Comparison of ENCODE assay signal across 8 cellular contexts in genomic region chr10:21519327-21519933, GRCh38. TPM values are rescaled to one million over a fixed set of nuclear protein-coding genes. Genes with fewer than 3 reads are reported as not detected.
DNase-seq lines count a peak whose midpoint lies in the region; ATAC-seq and TF ChIP-seq lines count a peak whose summit lies in the region.

No MANE protein-coding gene starts in this region.

- intact Hi-C loops in left lung (cut with DNase I) (no loop called here), testis (cut with DNase I; ENCODE audit: low total_unique reads) (no loop called here)

- CTCF ChIA-PET in activated CD4-positive, alpha-beta T cell treated with anti-CD3 and anti-CD28 coated beads, Interleukin-2, amount 10 ng/mL, durations not matched to agents 7 days and 5 days (lab: Charles Lee): interaction anchor here (1.7 kb wide), 1 partner anchor 23 kb away, joined by 9 read pairs; no protein-coding TSS in a partner anchor

- 1 to 6% methylated on average over 11 of the region's 11 CpGs for WGBS in testis, 2 donors

- peaks cover 3% of the 10 kb centered on the region for H3K36me3 Mint-ChIP-seq in activated CD4-positive, alpha-beta T cell treated with anti-CD3 and anti-CD28 coated beads, Interleukin-2, amount 10 ng/mL, durations not matched to agents 7 days and 5 days (ENCODE audit: low read depth)
- H3K36me3 Mint-ChIP-seq in activated naive CD8-positive, alpha-beta T cell treated with anti-CD3 and anti-CD28 coated beads, Interleukin-2, amount 50 U/mL, for 24 hours (ENCODE audit: low read depth): no peaks in the 10 kb centered on the region

- H3K27me3 ChIP-seq in left lung (peaks cover 0 to 66% of the 10 kb centered on the region in 2 donors), testis (no peaks in the 10 kb centered on the region)

- peaks cover 64% of the 10 kb centered on the region for H3K27me3 Mint-ChIP-seq in activated CD4-positive, alpha-beta T cell treated with anti-CD3 and anti-CD28 coated beads, Interleukin-2, amount 10 ng/mL, durations not matched to agents 7 days and 5 days
- H3K27me3 Mint-ChIP-seq in activated naive CD8-positive, alpha-beta T cell treated with anti-CD3 and anti-CD28 coated beads, Interleukin-2, amount 50 U/mL, for 24 hours: peaks cover 75% of the 10 kb centered on the region

- no peaks in the 10 kb centered on the region for H3K9me3 Mint-ChIP-seq in activated CD4-positive, alpha-beta T cell treated with anti-CD3 and anti-CD28 coated beads, Interleukin-2, amount 10 ng/mL, durations not matched to agents 7 days and 5 days
- H3K9me3 Mint-ChIP-seq in activated naive CD8-positive, alpha-beta T cell treated with anti-CD3 and anti-CD28 coated beads, Interleukin-2, amount 50 U/mL, for 24 hours: no peaks in the 10 kb centered on the region

- H3K36me3 ChIP-seq in left lung (no peaks in the 10 kb centered on the region), testis (ENCODE audit: low read depth, missing control alignments) (no peaks in the 10 kb centered on the region)

- peak overlapping the region; percentile 70 for H3K4me3 Mint-ChIP-seq in activated CD4-positive, alpha-beta T cell treated with anti-CD3 and anti-CD28 coated beads, Interleukin-2, amount 10 ng/mL, durations not matched to agents 7 days and 5 days
- peak overlapping the region; percentile 81 for H3K4me3 Mint-ChIP-seq in activated naive CD8-positive, alpha-beta T cell treated with anti-CD3 and anti-CD28 coated beads, Interleukin-2, amount 50 U/mL, for 24 hours

- peak overlapping the region; percentile 61 to 82 for H3K27ac ChIP-seq in left lung
- peak overlapping the region; percentile 84 to 88 for H3K27ac ChIP-seq in testis

- H3K9me3 ChIP-seq in left lung (no peaks in the 10 kb centered on the region), testis (no peaks in the 10 kb centered on the region)

- no peak for DNase-seq in activated CD4-positive, alpha-beta T cell treated with anti-CD3 and anti-CD28 coated beads, Interleukin-2, amount 10 ng/mL, durations not matched to agents 7 days and 5 days
- no peak for DNase-seq in activated CD4-positive, alpha-beta T cell treated with anti-CD3 and anti-CD28 coated beads for 4 hours
- no peak for DNase-seq in activated naive CD8-positive, alpha-beta T cell treated with anti-CD3 and anti-CD28 coated beads, Interleukin-2, amount 50 U/mL, for 24 hours
- no peak for DNase-seq in left lung
- DNase-seq in testis: no peak
- DNase-seq in SW480 (ENCODE audit: low spot score): no peak
- DNase-seq in NCI-H510A treated with DMSO at 0.1 percent for 48 hours (lab: John Stamatoyannopoulos, UW): no peak

- H3K27ac Mint-ChIP-seq in activated CD4-positive, alpha-beta T cell treated with anti-CD3 and anti-CD28 coated beads, Interleukin-2, amount 10 ng/mL, durations not matched to agents 7 days and 5 days: peak overlapping the region; percentile 62
- no peak overlapping the region for H3K27ac Mint-ChIP-seq in activated naive CD8-positive, alpha-beta T cell treated with anti-CD3 and anti-CD28 coated beads, Interleukin-2, amount 50 U/mL, for 24 hours

- ATAC-seq in activated naive CD8-positive, alpha-beta T cell treated with anti-CD3 and anti-CD28 coated beads, Interleukin-2, amount 50 U/mL, for 24 hours: no peak
- ATAC-seq in left lung (no peak), GM21360 (IDR thresholded peaks at IDR 0.05; ENCODE audit: unreplicated experiment) (no peak)

- peaks cover 42% of the 10 kb centered on the region for H3K4me1 Mint-ChIP-seq in activated CD4-positive, alpha-beta T cell treated with anti-CD3 and anti-CD28 coated beads, Interleukin-2, amount 10 ng/mL, durations not matched to agents 7 days and 5 days
- H3K4me1 Mint-ChIP-seq in activated naive CD8-positive, alpha-beta T cell treated with anti-CD3 and anti-CD28 coated beads, Interleukin-2, amount 50 U/mL, for 24 hours: peaks cover 32% of the 10 kb centered on the region

- peaks cover 0 to 46% of the 10 kb centered on the region in 2 donors for H3K4me1 ChIP-seq in left lung
- H3K4me1 ChIP-seq in testis: peaks cover 38% of the 10 kb centered on the region

- H3K4me3 ChIP-seq in left lung: peak overlapping the region; percentile 49 to 52
- H3K4me3 ChIP-seq in testis: peak overlapping the region; percentile 37 to 70

- no peak for TF ChIP-seq POLR2A in testis (IDR thresholded peaks at IDR 0.05)

- POLR2A ChIA-PET in activated CD4-positive, alpha-beta T cell treated with anti-CD3 and anti-CD28 coated beads, Interleukin-2, amount 10 ng/mL, durations not matched to agents 7 days and 5 days (lab: Charles Lee): no interaction called here

- no peak for TF ChIP-seq CTCF in left lung (IDR thresholded peaks at IDR 0.05)
- no peak for TF ChIP-seq CTCF in testis (IDR thresholded peaks at IDR 0.05)

RNA-seq across cellular contexts. Expression of gene SKIDA1, which starts 6.1 kb away (rescaled TPM):
- under 1 TPM; 0.12 to 0.33 TPM for total RNA-seq in activated CD4-positive, alpha-beta T cell treated with anti-CD3 and anti-CD28 coated beads, Interleukin-2, amount 10 ng/mL, durations not matched to agents 7 days and 5 days
- total RNA-seq in left lung: 1 to 10 TPM; 1.2 to 1.9 TPM
- total RNA-seq in testis: 1 to 10 TPM; 6.6 to 6.9 TPM
- polyA plus RNA-seq in testis (ENCODE audit: insufficient read depth, low read depth, low replicate concordance): 4.7 TPM

RNA-seq across cellular contexts. Expression of gene MLLT10, which starts 14.6 kb away (rescaled TPM):
- 10 to 100 TPM; 44.1 to 47.2 TPM for total RNA-seq in activated CD4-positive, alpha-beta T cell treated with anti-CD3 and anti-CD28 coated beads, Interleukin-2, amount 10 ng/mL, durations not matched to agents 7 days and 5 days
- total RNA-seq in left lung (10 to 100 TPM; 39.9 to 43.2 TPM), testis (100 to 1,000 TPM; 130 to 144 TPM)
- 243 TPM for polyA plus RNA-seq in testis (ENCODE audit: insufficient read depth, low read depth, low replicate concordance)
